ENCODE assay signal across 8 cellular contexts in genomic region chr1:14598007-14598497, GRCh38. TPM values are rescaled to one million over a fixed set of nuclear protein-coding genes. Genes with fewer than 3 reads are reported as not detected.
A peak's percentile ranks its signal among the peaks of the same experiment; 100 is the strongest.
DNase-seq lines count a peak whose midpoint lies in the region; ATAC-seq, FAIRE-seq and TF ChIP-seq lines count a peak whose summit lies in the region.

No MANE protein-coding gene starts in this region.

- CTCF ChIA-PET in HEK293 (lab: Yijun Ruan, JAX) = interaction anchor here (0.6 kb wide), 1 partner anchor 633 kb away, joined by 3 read pairs; no protein-coding TSS in a partner anchor
- CTCF ChIA-PET in WTC11 (lab: Charles Lee) = interaction anchor here (0.6 to 2.0 kb wide), 9 partner anchors 55 to 484 kb away, joined by 3 to 9 read pairs (median 4); no protein-coding TSS in a partner anchor

- H3K4me1 Mint-ChIP-seq in WTC11 = peaks cover 70% of the 10 kb centered on the region

- POLR2A ChIA-PET in HEK293 (lab: Yijun Ruan, JAX) = interaction anchor here (0.7 to 1.4 kb wide), 2 partner anchors 9 to 35 kb away, joined by 3 to 4 read pairs; no protein-coding TSS in a partner anchor
- POLR2A ChIA-PET in WTC11 (lab: Charles Lee) = interaction anchor here (0.6 to 1.1 kb wide), 3 partner anchors 10 to 1810 kb away, joined by 3 read pairs; no protein-coding TSS in a partner anchor

- H3K9me3 ChIP-seq in HEK293 (ENCODE audit: control insufficient read depth, insufficient read depth, low read depth, low read length) (no peaks in the 10 kb centered on the region), iPS-20b (ENCODE audit: insufficient read depth, low read depth, low read length) (no peaks in the 10 kb centered on the region), small intestine (ENCODE audit: control insufficient read depth, low read depth) (no peaks in the 10 kb centered on the region)

- H3K9me3 Mint-ChIP-seq in WTC11 = no peaks in the 10 kb centered on the region

- H3K4me3 ChIP-seq in HEK293 (ENCODE audit: low read depth, low read length) = peak overlapping the region; percentile 62
- peak overlapping the region; percentile 72 for H3K4me3 ChIP-seq in iPS-20b (ENCODE audit: low read length)
- peak overlapping the region; percentile 17 to 21 for H3K4me3 ChIP-seq in small intestine (ENCODE audit: low read depth in 1 of 2, low read length in 2 of 2)

- DNase-seq in WTC11 (ENCODE audit: low spot score) (peak; percentile 28), small intestine (no peak), OCI-M1 (lab: John Stamatoyannopoulos, UW) (no peak), DMS153 treated with DMSO at 0.1 percent for 48 hours (lab: John Stamatoyannopoulos, UW; ENCODE audit: unreplicated experiment) (no peak)
- DNase-seq in stimulated activated CD4-positive, alpha-beta T cell treated with anti-CD3 and anti-CD28 coated beads, Interleukin-1b, Interleukin-23, amount 100 ng/mL, for 48 hours = no peak

- H3K36me3 ChIP-seq in HEK293 (ENCODE audit: control insufficient read depth in 2 of 2, insufficient read depth in 1 of 2, low read length in 2 of 2) (no peaks in the 10 kb centered on the region), iPS-20b (ENCODE audit: insufficient read depth, low read depth, low read length) (no peaks in the 10 kb centered on the region), small intestine (ENCODE audit: control insufficient read depth in 2 of 2, insufficient read depth in 2 of 2, low read length in 2 of 2) (no peaks in the 10 kb centered on the region)

- peak overlapping the region; percentile 23; the same call in 1 of the 2 replicates for H3K9ac ChIP-seq in iPS-20b (ENCODE audit: low read depth, low read length)

- no peaks in the 10 kb centered on the region for H3K36me3 Mint-ChIP-seq in WTC11

- H3K27ac ChIP-seq in HEK293 (ENCODE audit: extremely low read depth, low read depth, low read length) (peak overlapping the region; percentile 34; the same call in 1 of the 2 replicates), iPS-20b (ENCODE audit: low read length) (no peak overlapping the region), small intestine (ENCODE audit: low read depth in 1 of 2, low read length in 1 of 2) (no peak overlapping the region)

- H3K27me3 ChIP-seq in iPS-20b (ENCODE audit: insufficient read depth, low read length) = peaks cover 46% of the 10 kb centered on the region
- peaks cover 4 to 19% of the 10 kb centered on the region in 2 donors for H3K27me3 ChIP-seq in small intestine (ENCODE audit: control insufficient read depth in 2 of 2, insufficient read depth in 2 of 2, low read length in 2 of 2)

- TF ChIP-seq CTCF in HEK293 (tag by site-specific recombination; IDR thresholded peaks at IDR 0.05) (no peak), WTC11 (IDR thresholded peaks at IDR 0.05) (no peak)

- no peak for FAIRE-seq in small intestine (lab: Jason Lieb, UNC)

- WGBS in small intestine, 3 donors = 3 to 5% (median 4%) methylated on average over 20 to 26 of the region's 26 CpGs

- no peak overlapping the region for H3K27ac Mint-ChIP-seq in WTC11

- H3K4me3 Mint-ChIP-seq in WTC11 = peak overlapping the region; percentile 78

- ATAC-seq in WTC11 (peak; percentile 33), GM18868 (IDR thresholded peaks at IDR 0.05; ENCODE audit: unreplicated experiment) (no peak)

- peaks cover 6% of the 10 kb centered on the region; the same call in 1 of the 2 replicates for H3K4me1 ChIP-seq in HEK293 (ENCODE audit: control insufficient read depth, insufficient read depth, low read length)
- H3K4me1 ChIP-seq in iPS-20b (ENCODE audit: insufficient read depth, low read length) = peaks cover 47% of the 10 kb centered on the region
- no peaks in the 10 kb centered on the region for H3K4me1 ChIP-seq in small intestine (ENCODE audit: control insufficient read depth in 2 of 2, insufficient read depth in 1 of 2, low read depth in 1 of 2, low read length in 1 of 2)

- peaks cover 50% of the 10 kb centered on the region for H3K27me3 Mint-ChIP-seq in WTC11 (ENCODE audit: low read depth)

TF ChIP-seq in HEK293, 187 proteins besides CTCF, POLR2A, EP300 and RAD21 (continues in another document):
- TF ChIP-seq ZNF423 (tag by site-specific recombination; IDR thresholded peaks at IDR 0.05) (peak; percentile 91), ZFHX2 (tag by site-specific recombination; conservative IDR thresholded peaks at IDR 0.05) (peak; percentile 54), KLF10 (tag by site-specific recombination; IDR thresholded peaks at IDR 0.05) (no peak), MZF1 (tag by site-specific recombination; IDR thresholded peaks at IDR 0.05; ENCODE audit: borderline replicate concordance) (peak; percentile 63; the same call in 1 of the 2 replicates), ZNF341 (tag by site-specific recombination; IDR thresholded peaks at IDR 0.05; ENCODE audit: low read depth) (peak; percentile 98), ZNF600 (tag by site-specific recombination; IDR thresholded peaks at IDR 0.05) (peak; percentile 60; the same call in 1 of the 2 replicates)
- TF ChIP-seq, protein P1, sequence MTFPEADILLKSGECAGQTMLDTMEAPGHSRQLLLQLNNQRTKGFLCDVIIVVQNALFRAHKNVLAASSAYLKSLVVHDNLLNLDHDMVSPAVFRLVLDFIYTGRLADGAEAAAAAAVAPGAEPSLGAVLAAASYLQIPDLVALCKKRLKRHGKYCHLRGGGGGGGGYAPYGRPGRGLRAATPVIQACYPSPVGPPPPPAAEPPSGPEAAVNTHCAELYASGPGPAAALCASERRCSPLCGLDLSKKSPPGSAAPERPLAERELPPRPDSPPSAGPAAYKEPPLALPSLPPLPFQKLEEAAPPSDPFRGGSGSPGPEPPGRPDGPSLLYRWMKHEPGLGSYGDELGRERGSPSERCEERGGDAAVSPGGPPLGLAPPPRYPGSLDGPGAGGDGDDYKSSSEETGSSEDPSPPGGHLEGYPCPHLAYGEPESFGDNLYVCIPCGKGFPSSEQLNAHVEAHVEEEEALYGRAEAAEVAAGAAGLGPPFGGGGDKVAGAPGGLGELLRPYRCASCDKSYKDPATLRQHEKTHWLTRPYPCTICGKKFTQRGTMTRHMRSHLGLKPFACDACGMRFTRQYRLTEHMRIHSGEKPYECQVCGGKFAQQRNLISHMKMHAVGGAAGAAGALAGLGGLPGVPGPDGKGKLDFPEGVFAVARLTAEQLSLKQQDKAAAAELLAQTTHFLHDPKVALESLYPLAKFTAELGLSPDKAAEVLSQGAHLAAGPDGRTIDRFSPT (tag by site-specific recombination; IDR thresholded peaks at IDR 0.05) = peak; percentile 63; the same call in 1 of the 2 replicates

TF ChIP-seq in WTC11, 78 proteins besides CTCF, POLR2A, EP300 and RAD21:
- TF ChIP-seq FOXJ3 (CRISPR knock-in tag; IDR thresholded peaks at IDR 0.05; ENCODE audit: borderline replicate concordance) (no peak), ZNF263 (CRISPR knock-in tag; IDR thresholded peaks at IDR 0.05; ENCODE audit: low read depth) (peak; percentile 72), HMGXB4 (CRISPR knock-in tag; IDR thresholded peaks at IDR 0.05) (no peak)
TF ChIP-seq in WTC11: peak in this region for 1.

RNA-seq across cellular contexts. Expression of gene KAZN, which starts 0.4 kb away (rescaled TPM):
- total RNA-seq in WTC11 (2021) = 13.7 to 19.9 TPM (median 16.2 TPM) in 3 replicates
- polyA plus RNA-seq in small intestine = 1 to 10 TPM; 3.0 to 4.7 (median 4.1) TPM

Comparison
In these comparisons a context has a peak if more than half of its experiments do, and no peak if none do; other contexts are left out.
1. H3K4me3 ChIP-seq: peak in every context shown above with its lines; median percentile 72 in iPS-20b; 62 in HEK293; 19 in small intestine.
2. Of the 8 proteins assayed by ChIP-seq in both HEK293 and WTC11: peak only in HEK293: ZNF423; only in WTC11: none; in both: none; in neither: 7.